ENCODE assay signal across 22 cellular contexts in genomic region chr15:61086001-61086400, GRCh38.
DNase-seq lines count a peak whose midpoint lies in the region; ATAC-seq, FAIRE-seq and TF ChIP-seq lines count a peak whose summit lies in the region.
"Had no signal": no experiment of that assay in that cellular context is flagged by ENCODE, and none has a peak within 500 bp of the region (broad histone marks: within the 10 kb centered on the region; RNA-seq: fewer than 3 reads in every experiment).

No MANE protein-coding gene starts in this region.

- in situ Hi-C loops in HepG2 (cut with HindIII; ENCODE audit: extremely low pct_ligation_motif_present, low pct_unique_long_range_greater_than_20kb), result no loop called here

- H3K4ac ChIP-seq in trophoblast cell (ENCODE audit: low read depth, low read length), result no peak overlapping the region

- H3K79me2 ChIP-seq in HepG2 (ENCODE audit: insufficient read depth, low read length) (no peaks in the 10 kb centered on the region), trophoblast cell (ENCODE audit: control insufficient read depth, insufficient read depth, low read length, poor library complexity) (no peaks in the 10 kb centered on the region)

- WGBS in liver, result 40% methylated on average over 5 of the region's 5 CpGs
- whole genome bisulfite sequencing in HepG2 (ENCODE audit: low lambda C conversion rate), result 26% methylated on average over 5 of the region's 5 CpGs
- 30% methylated on average over 5 of the region's 5 CpGs for WGBS in right lobe of liver (ENCODE audit: insufficient coverage, low coverage, low lambda C conversion rate, missing lambda C conversion rate)
- 82 to 93% (median 88%) methylated on average over 5 of the region's 5 CpGs for WGBS in psoas muscle, 3 donors
- no CpG with 5 or more reads among the region's 5 CpGs for WGBS in trophoblast cell (ENCODE audit: extremely low coverage, insufficient coverage, insufficient read length)

- TF ChIP-seq CTCF in liver (IDR thresholded peaks at IDR 0.05; ENCODE audit: low read depth, low read length, missing input control) (no peak), HepG2 (CRISPR knock-in tag; IDR thresholded peaks at IDR 0.05) (no peak), right lobe of liver (IDR thresholded peaks at IDR 0.05) (no peak), psoas muscle (IDR thresholded peaks at IDR 0.05) (no peak)

- no peak overlapping the region for H3K9ac ChIP-seq in liver (ENCODE audit: low read depth in 1 of 2, low read length in 2 of 2)
- no peak overlapping the region for H3K9ac ChIP-seq in HepG2 (ENCODE audit: insufficient read depth, low read depth, low read length)
- H3K9ac ChIP-seq in trophoblast cell (ENCODE audit: low read length), result no peak overlapping the region
- H3K9ac ChIP-seq: GM23248 had no signal

- H3K4me3 ChIP-seq in liver (ENCODE audit: low read depth in 1 of 3, low read length in 3 of 3) (no peak overlapping the region), HepG2 (replicated peaks in 1 of 3; ENCODE audit: insufficient read depth in 1 of 3, low read depth in 2 of 3, low read length in 3 of 3) (no peak overlapping the region), right lobe of liver (no peak overlapping the region), psoas muscle (no peak overlapping the region), trophoblast cell (ENCODE audit: low read depth, low read length) (no peak overlapping the region)
- H3K4me3 ChIP-seq: BLaER1, GM23248 had no signal

- H2AK5ac ChIP-seq in trophoblast cell (ENCODE audit: low read length), result no peak overlapping the region

- no peaks in the 10 kb centered on the region for H3K79me1 ChIP-seq in trophoblast cell (ENCODE audit: low read length)

- no peak overlapping the region for H3K18ac ChIP-seq in trophoblast cell (ENCODE audit: low read length)

- no peaks in the 10 kb centered on the region for H3K36me3 ChIP-seq in liver (ENCODE audit: control insufficient read depth in 4 of 4, insufficient read depth in 3 of 4, low read depth in 1 of 4, low read length in 3 of 4)
- H3K36me3 ChIP-seq in HepG2 (replicated peaks in 1 of 2; ENCODE audit: control insufficient read depth in 1 of 2, insufficient read depth in 2 of 2, low read length in 2 of 2), result no peaks in the 10 kb centered on the region
- no peaks in the 10 kb centered on the region for H3K36me3 ChIP-seq in right lobe of liver
- H3K36me3 ChIP-seq in psoas muscle (ENCODE audit: insufficient read depth in 1 of 2, low read depth in 1 of 2), result no peaks in the 10 kb centered on the region
- no peaks in the 10 kb centered on the region for H3K36me3 ChIP-seq in trophoblast cell (ENCODE audit: control insufficient read depth in 1 of 2, insufficient read depth in 2 of 2, low read length in 2 of 2)
- H3K36me3 ChIP-seq: BLaER1 had no signal

- H4K20me1 ChIP-seq in HepG2 (ENCODE audit: insufficient read depth, low read length), result no peaks in the 10 kb centered on the region
- H4K20me1 ChIP-seq: BLaER1 had no signal

- no peaks in the 10 kb centered on the region for H3K9me3 ChIP-seq in liver (ENCODE audit: control insufficient read depth in 4 of 4, low read length in 3 of 4)
- no peaks in the 10 kb centered on the region for H3K9me3 ChIP-seq in HepG2 (ENCODE audit: low read length)
- no peaks in the 10 kb centered on the region for H3K9me3 ChIP-seq in right lobe of liver
- H3K9me3 ChIP-seq in psoas muscle, result no peaks in the 10 kb centered on the region
- H3K9me3 ChIP-seq in trophoblast cell (ENCODE audit: insufficient read depth, low read depth, low read length), result no peaks in the 10 kb centered on the region
- H3K9me3 ChIP-seq: BLaER1 had no signal

- intact Hi-C loops in HepG2 (cut with micrococcal nuclease; ENCODE audit: unreplicated experiment), result no loop called here
- intact Hi-C loops in right lobe of liver (cut with DNase I), result no loop called here
- intact Hi-C loops in psoas muscle (cut with DNase I), result no loop called here

- H4K12ac ChIP-seq in trophoblast cell (ENCODE audit: low read depth, low read length), result no peak overlapping the region

- no TSS peak for BruUV-seq in HepG2 (replicated peaks; lab: Mats Ljungman, UMichigan)

- FAIRE-seq in HepG2 (lab: Jason Lieb, UNC), result no peak
- FAIRE-seq: A204.1, D721Med, GM12891, GM18507, H1 had no signal

- TF ChIP-seq EP300 in HepG2 (IDR thresholded peaks at IDR 0.05; ENCODE audit: low read depth in 2 of 2, low read length in 2 of 2), result no peak
- TF ChIP-seq EP300 in HepG2 (CRISPR knock-in tag; IDR thresholded peaks at IDR 0.05; ENCODE audit: borderline replicate concordance), result no peak

- H2BK120ac ChIP-seq in trophoblast cell (ENCODE audit: insufficient read depth, low read length, poor library complexity), result no peak overlapping the region

- TF ChIP-seq POLR2A in HepG2 (IDR thresholded peaks at IDR 0.05; ENCODE audit: insufficient read depth in 1 of 2, low read depth in 2 of 2, low read length in 2 of 2), result no peak
- TF ChIP-seq POLR2A in right lobe of liver (IDR thresholded peaks at IDR 0.05), result no peak

- H3K4me1 ChIP-seq in liver (ENCODE audit: control insufficient read depth in 4 of 4, insufficient read depth in 4 of 4, low read length in 3 of 4) (peaks cover 0 to 31% (median 27%) of the 10 kb centered on the region in 4 donors), HepG2 (ENCODE audit: insufficient read depth, low read length) (no peaks in the 10 kb centered on the region), right lobe of liver (peaks cover 0 to 36% (median 14%) of the 10 kb centered on the region in 4 donors), psoas muscle (peaks cover 43% of the 10 kb centered on the region), trophoblast cell (ENCODE audit: control insufficient read depth in 1 of 2, insufficient read depth in 2 of 2, low read length in 2 of 2) (no peaks in the 10 kb centered on the region)

- no peak for DNase-seq in HepG2 (ENCODE audit: low spot score)
- DNase-seq in right lobe of liver, result no peak
- no peak for DNase-seq in psoas muscle
- no peak for DNase-seq in trophoblast cell
- DNase-seq: CD4-positive, CD25-positive, alpha-beta regulatory T cell; CD8-positive, alpha-beta T cell; DMS 273 treated with DMSO at 0.1 percent for 48 hours; DMS79; EL; GDM1; GM23248; H9 had no signal

- H4K8ac ChIP-seq in trophoblast cell (ENCODE audit: low read depth, low read length), result no peak overlapping the region

- H3K4me2 ChIP-seq in HepG2 (ENCODE audit: low read depth, low read length) (no peak overlapping the region), trophoblast cell (ENCODE audit: low read length) (no peak overlapping the region)

- H3K27ac ChIP-seq in liver (ENCODE audit: low read depth in 1 of 2, low read length in 2 of 2), result no peak overlapping the region
- no peak overlapping the region for H3K27ac ChIP-seq in HepG2 (ENCODE audit: extremely low read length, insufficient read depth, low read length)
- peak overlapping the region in 2 of 3 donors; percentile 19 to 30 for H3K27ac ChIP-seq in right lobe of liver
- H3K27ac ChIP-seq in psoas muscle, result peak overlapping the region; percentile 1
- H3K27ac ChIP-seq in trophoblast cell (ENCODE audit: low read depth, low read length), result no peak overlapping the region
- H3K27ac ChIP-seq: 22Rv1, GM23248 had no signal

- no peak overlapping the region for H3K23ac ChIP-seq in trophoblast cell (ENCODE audit: low read length)

- no peak overlapping the region for H2BK5ac ChIP-seq in trophoblast cell (ENCODE audit: low read depth, low read length, poor library complexity)

- H3K27me3 ChIP-seq in liver (ENCODE audit: control insufficient read depth in 4 of 4, insufficient read depth in 4 of 4, low read length in 3 of 4), result no peaks in the 10 kb centered on the region
- no peaks in the 10 kb centered on the region for H3K27me3 ChIP-seq in HepG2 (ENCODE audit: control insufficient read depth in 1 of 2, insufficient read depth in 2 of 2, low read length in 2 of 2)
- no peaks in the 10 kb centered on the region for H3K27me3 ChIP-seq in right lobe of liver
- no peaks in the 10 kb centered on the region for H3K27me3 ChIP-seq in psoas muscle (ENCODE audit: insufficient read depth in 3 of 3, low read length in 2 of 3)
- H3K27me3 ChIP-seq in trophoblast cell (ENCODE audit: insufficient read depth, low read length), result no peaks in the 10 kb centered on the region
- H3K27me3 ChIP-seq: BLaER1 had no signal

- H2AFZ ChIP-seq in HepG2 (ENCODE audit: low read length) (no peak overlapping the region), trophoblast cell (ENCODE audit: insufficient read depth, low read length, poor library complexity) (no peak overlapping the region)
- H2AFZ ChIP-seq: GM23248 had no signal

- CTCF ChIA-PET in HepG2 (lab: Yijun Ruan, JAX; ENCODE audit: low intra/inter-chr PET ratio, low total read pairs), result no interaction called here

- ATAC-seq in HepG2 (no peak), right lobe of liver (peak; percentile 70 to 76 (median 70)), psoas muscle (no peak), GM19395 (IDR thresholded peaks at IDR 0.05; ENCODE audit: unreplicated experiment) (no peak)
- ATAC-seq: CD8-positive, alpha-beta T cell; HCT116 had no signal

- TF ChIP-seq RAD21 in liver (IDR thresholded peaks at IDR 0.05) (peak in 1 of 2 donors; percentile 50), HepG2 (CRISPR knock-in tag; IDR thresholded peaks at IDR 0.05) (no peak)

- POLR2A ChIA-PET in HepG2 (lab: Yijun Ruan, JAX), result no interaction called here

- no peak overlapping the region for H2BK12ac ChIP-seq in trophoblast cell (ENCODE audit: low read length)

- no peak overlapping the region for H3K14ac ChIP-seq in trophoblast cell (ENCODE audit: low read length)

- H4K91ac ChIP-seq in trophoblast cell (ENCODE audit: low read depth, low read length), result no peak overlapping the region

TF ChIP-seq in liver, 16 proteins besides CTCF, POLR2A, EP300 and RAD21 (continues in another document):
- TF ChIP-seq JUND (IDR thresholded peaks at IDR 0.05) (peak in 1 of 2 donors; percentile 53), FOXA2 (IDR thresholded peaks at IDR 0.05) (peak; percentile 52), RXRA (IDR thresholded peaks at IDR 0.05) (peak; percentile 39 to 81), SP1 (IDR thresholded peaks at IDR 0.05) (peak; percentile 51)
- TF ChIP-seq, protein P1, sequence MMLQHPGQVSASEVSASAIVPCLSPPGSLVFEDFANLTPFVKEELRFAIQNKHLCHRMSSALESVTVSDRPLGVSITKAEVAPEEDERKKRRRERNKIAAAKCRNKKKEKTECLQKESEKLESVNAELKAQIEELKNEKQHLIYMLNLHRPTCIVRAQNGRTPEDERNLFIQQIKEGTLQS (IDR thresholded peaks at IDR 0.05), result no peak

Comparison
In these comparisons a context has a peak if more than half of its experiments do, and no peak if none do; other contexts are left out.
1. H3K27ac ChIP-seq: peak in right lobe of liver (2 of 3) and psoas muscle (single experiment); none in liver (0 of 2), HepG2 (single experiment) and trophoblast cell (single experiment).
2. ATAC-seq: peak in right lobe of liver (4 of 4); none in HepG2 (single experiment), psoas muscle (0 of 4) and GM19395 (single experiment).